1 cellular context compared by ENCODE assay signal in the genomic region with DNA sequence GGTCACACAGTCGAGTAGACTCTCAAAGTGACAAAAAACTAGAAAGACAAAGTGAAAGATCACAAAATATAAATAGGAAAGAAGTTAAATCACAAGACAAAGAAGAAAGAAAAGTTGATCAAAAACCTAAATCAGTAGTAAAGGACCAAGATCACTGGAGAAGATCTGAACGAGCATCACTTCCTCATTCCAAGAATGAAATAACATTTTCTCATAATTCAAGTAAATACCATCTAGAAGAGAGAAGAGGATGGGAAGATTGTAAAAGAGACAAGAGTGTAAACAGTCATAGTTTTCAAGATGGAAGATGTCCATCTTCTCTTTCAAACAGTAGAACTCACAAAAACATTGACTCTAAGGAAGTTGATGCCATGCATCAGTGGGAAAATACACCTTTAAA.
A peak's percentile ranks its signal among the peaks of the same experiment; 100 is the strongest.
TF ChIP-seq lines count a peak whose summit lies in the region.

No MANE protein-coding gene starts in this region.

TF ChIP-seq in GM12878, 131 proteins besides CTCF, POLR2A, EP300 and RAD21 (continued from another document):
- TF ChIP-seq, protein P1, sequence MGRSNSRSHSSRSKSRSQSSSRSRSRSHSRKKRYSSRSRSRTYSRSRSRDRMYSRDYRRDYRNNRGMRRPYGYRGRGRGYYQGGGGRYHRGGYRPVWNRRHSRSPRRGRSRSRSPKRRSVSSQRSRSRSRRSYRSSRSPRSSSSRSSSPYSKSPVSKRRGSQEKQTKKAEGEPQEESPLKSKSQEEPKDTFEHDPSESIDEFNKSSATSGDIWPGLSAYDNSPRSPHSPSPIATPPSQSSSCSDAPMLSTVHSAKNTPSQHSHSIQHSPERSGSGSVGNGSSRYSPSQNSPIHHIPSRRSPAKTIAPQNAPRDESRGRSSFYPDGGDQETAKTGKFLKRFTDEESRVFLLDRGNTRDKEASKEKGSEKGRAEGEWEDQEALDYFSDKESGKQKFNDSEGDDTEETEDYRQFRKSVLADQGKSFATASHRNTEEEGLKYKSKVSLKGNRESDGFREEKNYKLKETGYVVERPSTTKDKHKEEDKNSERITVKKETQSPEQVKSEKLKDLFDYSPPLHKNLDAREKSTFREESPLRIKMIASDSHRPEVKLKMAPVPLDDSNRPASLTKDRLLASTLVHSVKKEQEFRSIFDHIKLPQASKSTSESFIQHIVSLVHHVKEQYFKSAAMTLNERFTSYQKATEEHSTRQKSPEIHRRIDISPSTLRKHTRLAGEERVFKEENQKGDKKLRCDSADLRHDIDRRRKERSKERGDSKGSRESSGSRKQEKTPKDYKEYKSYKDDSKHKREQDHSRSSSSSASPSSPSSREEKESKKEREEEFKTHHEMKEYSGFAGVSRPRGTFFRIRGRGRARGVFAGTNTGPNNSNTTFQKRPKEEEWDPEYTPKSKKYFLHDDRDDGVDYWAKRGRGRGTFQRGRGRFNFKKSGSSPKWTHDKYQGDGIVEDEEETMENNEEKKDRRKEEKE (IDR thresholded peaks at IDR 0.05): no peak
- TF ChIP-seq, protein P2, sequence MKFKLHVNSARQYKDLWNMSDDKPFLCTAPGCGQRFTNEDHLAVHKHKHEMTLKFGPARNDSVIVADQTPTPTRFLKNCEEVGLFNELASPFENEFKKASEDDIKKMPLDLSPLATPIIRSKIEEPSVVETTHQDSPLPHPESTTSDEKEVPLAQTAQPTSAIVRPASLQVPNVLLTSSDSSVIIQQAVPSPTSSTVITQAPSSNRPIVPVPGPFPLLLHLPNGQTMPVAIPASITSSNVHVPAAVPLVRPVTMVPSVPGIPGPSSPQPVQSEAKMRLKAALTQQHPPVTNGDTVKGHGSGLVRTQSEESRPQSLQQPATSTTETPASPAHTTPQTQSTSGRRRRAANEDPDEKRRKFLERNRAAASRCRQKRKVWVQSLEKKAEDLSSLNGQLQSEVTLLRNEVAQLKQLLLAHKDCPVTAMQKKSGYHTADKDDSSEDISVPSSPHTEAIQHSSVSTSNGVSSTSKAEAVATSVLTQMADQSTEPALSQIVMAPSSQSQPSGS (IDR thresholded peaks at IDR 0.05; ENCODE audit: low read length): peak; percentile 45; the same call in 1 of the 2 replicates
